In the genomic region with DNA sequence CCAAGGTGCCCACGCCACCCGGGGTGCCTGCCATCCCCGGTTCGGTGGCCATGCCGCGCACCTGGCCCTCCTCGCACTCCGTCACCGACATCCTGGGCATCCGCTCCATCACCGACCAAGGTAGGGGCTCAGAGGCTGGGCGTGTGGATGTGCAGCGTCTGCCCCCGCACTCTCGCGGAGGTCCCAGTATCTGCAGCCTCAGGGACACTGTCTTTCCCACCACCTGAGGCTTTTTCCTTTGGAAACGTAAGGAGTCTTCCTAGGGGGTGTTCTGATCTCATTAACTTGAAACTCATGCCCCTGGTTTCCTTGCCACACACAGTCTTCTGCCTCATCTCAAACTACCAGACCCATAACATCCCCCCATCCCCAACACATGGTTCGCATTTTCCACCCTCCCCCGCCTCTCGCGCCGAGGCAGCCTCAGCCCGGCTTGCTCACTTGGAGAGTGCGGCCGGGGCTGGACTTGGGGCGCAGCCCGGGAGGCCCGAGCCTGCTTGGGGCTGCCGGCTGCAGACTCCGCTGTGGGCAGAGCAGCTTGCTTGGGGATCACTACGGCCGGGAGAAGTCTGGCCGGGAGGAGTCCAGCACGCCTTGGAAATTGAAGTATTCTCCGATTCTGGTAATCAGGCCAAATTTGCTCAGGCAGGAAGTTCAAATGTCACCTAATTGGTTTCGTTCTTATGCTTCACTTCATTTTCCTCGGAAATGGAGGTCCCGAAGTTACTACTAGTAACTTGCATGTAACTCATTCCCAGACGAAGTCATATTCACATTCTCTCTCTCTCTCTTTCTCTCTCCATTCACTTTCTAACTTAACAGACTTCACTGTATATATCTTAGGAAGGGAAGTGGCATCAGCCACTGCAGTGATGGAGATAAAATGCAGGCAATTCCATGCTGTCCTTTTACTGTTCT, we compare ENCODE assay signal across 8 cellular contexts. TPM values are rescaled to one million over a fixed set of nuclear protein-coding genes. Genes with fewer than 3 reads are reported as not detected.
DNase-seq lines count a peak whose midpoint lies in the region; ATAC-seq and TF ChIP-seq lines count a peak whose summit lies in the region.

No MANE protein-coding gene starts in this region.

- DNase-seq in GM03348 (ENCODE audit: low spot score) (peak; percentile 58), OCI-LY7 (ENCODE audit: low spot score) (no peak), fibroblast of lung (ENCODE audit: low read depth in 2 of 2) (peak in 1 of 2 donors; percentile 21), sciatic nerve (ENCODE audit: low spot score) (no peak), medulla oblongata (ENCODE audit: extremely low spot score) (no peak)
- no peak for DNase-seq in stimulated activated CD4-positive, alpha-beta T cell treated with anti-CD3 and anti-CD28 coated beads, Interleukin-2, amount 100 ng/mL, for 48 hours

- H3K4me2 ChIP-seq in OCI-LY7 (ENCODE audit: low read length) = peak overlapping the region; percentile 14; the same call in 1 of the 2 replicates
- peak overlapping the region; percentile 32 for H3K4me2 ChIP-seq in fibroblast of lung (ENCODE audit: extremely low read depth, insufficient read depth, low read length)

- H3K4me3 ChIP-seq in OCI-LY7 (ENCODE audit: low read depth, low read length, poor library complexity, severe bottlenecking) (peak overlapping the region; percentile 6), fibroblast of lung (replicated peaks in 1 of 4; ENCODE audit: control extremely low read depth in 1 of 4, insufficient read depth in 1 of 4, low read depth in 3 of 4, low read length in 4 of 4) (peak overlapping the region in 2 of 4 experiments; percentile 24 to 34)

- no peak overlapping the region for H3K27ac ChIP-seq in OCI-LY7 (ENCODE audit: low read depth, low read length, poor library complexity, severe bottlenecking)
- H3K27ac ChIP-seq in fibroblast of lung (ENCODE audit: insufficient read depth, low read length) = no peak overlapping the region

- no TSS peak for BruUV-seq in OCI-LY7 (replicated peaks; lab: Mats Ljungman, UMichigan)

- H4K20me1 ChIP-seq in OCI-LY7 (ENCODE audit: insufficient read depth, low read length) = no peaks in the 10 kb centered on the region
- no peaks in the 10 kb centered on the region for H4K20me1 ChIP-seq in fibroblast of lung (ENCODE audit: control insufficient read depth, extremely low read depth, insufficient read depth, low read length)

- CTCF ChIA-PET in OCI-LY7 (lab: Charles Lee; ENCODE audit: unreplicated experiment) = no interaction called here

- H3K4me1 ChIP-seq in OCI-LY7 (ENCODE audit: insufficient read depth, low read length, poor library complexity, severe bottlenecking) = peaks cover 14% of the 10 kb centered on the region
- no peaks in the 10 kb centered on the region for H3K4me1 ChIP-seq in fibroblast of lung (ENCODE audit: control insufficient read depth, extremely low read depth, insufficient read depth, low read length)

- H3K9me3 ChIP-seq in OCI-LY7 (ENCODE audit: low read length) = no peaks in the 10 kb centered on the region
- H3K9me3 ChIP-seq in fibroblast of lung (ENCODE audit: control insufficient read depth, insufficient read depth, low read depth, low read length) = no peaks in the 10 kb centered on the region

- TF ChIP-seq CTCF in OCI-LY7 (conservative IDR thresholded peaks at IDR 0.05; ENCODE audit: low read length) = no peak
- no peak for TF ChIP-seq CTCF in fibroblast of lung (conservative IDR thresholded peaks at IDR 0.05 in 1 of 2, IDR thresholded peaks at IDR 0.05 in 1 of 2; ENCODE audit: low read depth in 1 of 2, low read length in 2 of 2)

- no peaks in the 10 kb centered on the region for H3K79me2 ChIP-seq in OCI-LY7 (ENCODE audit: insufficient read depth, low read depth, low read length)
- H3K79me2 ChIP-seq in fibroblast of lung (ENCODE audit: control insufficient read depth, insufficient read depth, low read length) = no peaks in the 10 kb centered on the region

- ATAC-seq in sciatic nerve (peak; percentile 58), HG03378 (IDR thresholded peaks at IDR 0.05; ENCODE audit: unreplicated experiment) (no peak), HG03175 (IDR thresholded peaks at IDR 0.05; ENCODE audit: unreplicated experiment) (no peak)

- H3K36me3 ChIP-seq in OCI-LY7 (ENCODE audit: insufficient read depth, low read length) (no peaks in the 10 kb centered on the region; the same call in 1 of the 2 replicates), fibroblast of lung (ENCODE audit: control insufficient read depth, insufficient read depth, low read length) (no peaks in the 10 kb centered on the region)

- H2AFZ ChIP-seq in OCI-LY7 (ENCODE audit: low read length) = no peak overlapping the region
- H2AFZ ChIP-seq in fibroblast of lung (ENCODE audit: low read length) = no peak overlapping the region

- H3K9me2 ChIP-seq in OCI-LY7 (ENCODE audit: insufficient read depth, low read length) = no peaks in the 10 kb centered on the region

- intact Hi-C loops in OCI-LY7 (cut with micrococcal nuclease; ENCODE audit: unreplicated experiment) = no loop called here
- intact Hi-C loops in sciatic nerve (cut with DNase I) = no loop called here

- peaks cover 72% of the 10 kb centered on the region for H3K27me3 ChIP-seq in fibroblast of lung (ENCODE audit: control insufficient read depth, insufficient read depth, low read length)

- POLR2A ChIA-PET in OCI-LY7 (lab: Charles Lee) = no interaction called here

- H3K9ac ChIP-seq in fibroblast of lung (ENCODE audit: insufficient read depth, low read length) = no peak overlapping the region

RNA-seq across cellular contexts. Expression of gene PAX9, which starts 2.0 kb away (rescaled TPM):
- total RNA-seq in OCI-LY7 (2014; rRNA removed; shearing (Covaris generic)) = 1.4 and 2.3 TPM in 2 replicates
- total RNA-seq in OCI-LY7 (2022) (4.4 and 5.3 TPM in 2 replicates), fibroblast of lung (not detected in 2 replicates), sciatic nerve (5.3 TPM)
- 0.03 TPM in 1 of 2 replicates, not detected in the other for polyA plus RNA-seq in fibroblast of lung
- polyA plus RNA-seq in fibroblast of lung (2012) = 0.03 TPM in 1 of 2 replicates, not detected in the other
- not detected in 2 replicates for polyA minus RNA-seq in fibroblast of lung (ENCODE audit: low replicate concordance)
